ENCODE assay signal across 8 cellular contexts in genomic region chr17:28547623-28548416, GRCh38. TPM values are rescaled to one million over a fixed set of nuclear protein-coding genes. Genes with fewer than 3 reads are reported as not detected.
DNase-seq lines count a peak whose midpoint lies in the region; ATAC-seq and TF ChIP-seq lines count a peak whose summit lies in the region.

No MANE protein-coding gene starts in this region.

- intact Hi-C loops in Caco-2 (cut with micrococcal nuclease; ENCODE audit: unreplicated experiment), result loop anchor here (2.0 to 10.0 kb wide), 4 partner anchors 53 to 183 kb away; partner anchors contain the start of gene SEBOX
- intact Hi-C loops in activated CD4-positive, alpha-beta T cell treated with anti-CD3 and anti-CD28 coated beads, Interleukin-2, amount 10 ng/mL, durations not matched to agents 24 days and 14 days (cut with micrococcal nuclease), result loop anchor here (2.0 kb wide), 2 partner anchors 51 to 53 kb away; partner anchors contain the start of gene SPAG5
- intact Hi-C loops in dendritic cell treated with granulocyte-macrophage colony-stimulating factor and Interleukin-4, amounts not matched to agents 40 ng/mL and 50 ng/mL, for 4 days (cut with micrococcal nuclease), result loop anchor here (10.0 kb wide), 1 partner anchor 163 kb away; no protein-coding TSS in a partner anchor
- intact Hi-C loops in lower leg skin (cut with DNase I; ENCODE audit: low total_unique reads), result no loop called here

- WGBS in lower leg skin, 2 donors, result 75 to 78% methylated on average over 26 of the region's 26 CpGs

- ATAC-seq in GM19467 (IDR thresholded peaks at IDR 0.05; ENCODE audit: unreplicated experiment) (peak; percentile 30), GM21717 (IDR thresholded peaks at IDR 0.05; ENCODE audit: unreplicated experiment) (no peak)

- no peak overlapping the region for H3K4me3 Mint-ChIP-seq in Caco-2 (ENCODE audit: unreplicated experiment)
- peak overlapping the region; percentile 96 for H3K4me3 Mint-ChIP-seq in activated CD4-positive, alpha-beta T cell treated with anti-CD3 and anti-CD28 coated beads, Interleukin-2, amount 10 ng/mL, durations not matched to agents 24 days and 14 days
- H3K4me3 Mint-ChIP-seq in dendritic cell treated with granulocyte-macrophage colony-stimulating factor and Interleukin-4, amounts not matched to agents 40 ng/mL and 50 ng/mL, for 4 days, result peak overlapping the region; percentile 61

- H3K9me3 ChIP-seq in Caco-2, result no peaks in the 10 kb centered on the region

- H3K4me1 ChIP-seq in Caco-2, result peaks cover 20% of the 10 kb centered on the region

- CTCF ChIA-PET in Caco-2 (lab: Charles Lee), result interaction anchor here (1.1 to 1.5 kb wide), 2 partner anchors 23 to 65 kb away, joined by 3 to 6 read pairs; partner anchors contain the start of gene PIGS

- H3K9me3 Mint-ChIP-seq in Caco-2 (ENCODE audit: unreplicated experiment), result no peaks in the 10 kb centered on the region
- no peaks in the 10 kb centered on the region for H3K9me3 Mint-ChIP-seq in activated CD4-positive, alpha-beta T cell treated with anti-CD3 and anti-CD28 coated beads, Interleukin-2, amount 10 ng/mL, durations not matched to agents 24 days and 14 days
- no peaks in the 10 kb centered on the region for H3K9me3 Mint-ChIP-seq in dendritic cell treated with granulocyte-macrophage colony-stimulating factor and Interleukin-4, amounts not matched to agents 40 ng/mL and 50 ng/mL, for 4 days

- POLR2A ChIA-PET in Caco-2 (lab: Charles Lee), result no interaction called here

- H3K36me3 Mint-ChIP-seq in Caco-2 (ENCODE audit: insufficient read depth, unreplicated experiment), result peaks cover 16% of the 10 kb centered on the region
- peaks cover 15% of the 10 kb centered on the region for H3K36me3 Mint-ChIP-seq in activated CD4-positive, alpha-beta T cell treated with anti-CD3 and anti-CD28 coated beads, Interleukin-2, amount 10 ng/mL, durations not matched to agents 24 days and 14 days (ENCODE audit: low read depth)
- peaks cover 44% of the 10 kb centered on the region for H3K36me3 Mint-ChIP-seq in dendritic cell treated with granulocyte-macrophage colony-stimulating factor and Interleukin-4, amounts not matched to agents 40 ng/mL and 50 ng/mL, for 4 days (ENCODE audit: low read depth)

- no peak overlapping the region for H3K27ac Mint-ChIP-seq in Caco-2 (ENCODE audit: unreplicated experiment)
- H3K27ac Mint-ChIP-seq in activated CD4-positive, alpha-beta T cell treated with anti-CD3 and anti-CD28 coated beads, Interleukin-2, amount 10 ng/mL, durations not matched to agents 24 days and 14 days, result peak overlapping the region; percentile 94
- H3K27ac Mint-ChIP-seq in dendritic cell treated with granulocyte-macrophage colony-stimulating factor and Interleukin-4, amounts not matched to agents 40 ng/mL and 50 ng/mL, for 4 days, result peak overlapping the region; percentile 81

- no TSS peak for BruUV-seq in Caco-2 (replicated peaks; lab: Mats Ljungman, UMichigan)

- no peaks in the 10 kb centered on the region for H3K27me3 ChIP-seq in Caco-2 (replicated peaks; ENCODE audit: control insufficient read depth, insufficient read depth, low read length)

- peaks cover 21% of the 10 kb centered on the region for H3K4me1 Mint-ChIP-seq in Caco-2 (ENCODE audit: low read depth, unreplicated experiment)
- peaks cover 44% of the 10 kb centered on the region for H3K4me1 Mint-ChIP-seq in activated CD4-positive, alpha-beta T cell treated with anti-CD3 and anti-CD28 coated beads, Interleukin-2, amount 10 ng/mL, durations not matched to agents 24 days and 14 days
- H3K4me1 Mint-ChIP-seq in dendritic cell treated with granulocyte-macrophage colony-stimulating factor and Interleukin-4, amounts not matched to agents 40 ng/mL and 50 ng/mL, for 4 days (ENCODE audit: low read depth), result peaks cover 71% of the 10 kb centered on the region

- no peaks in the 10 kb centered on the region for H3K27me3 Mint-ChIP-seq in Caco-2 (ENCODE audit: insufficient read depth, unreplicated experiment)
- H3K27me3 Mint-ChIP-seq in activated CD4-positive, alpha-beta T cell treated with anti-CD3 and anti-CD28 coated beads, Interleukin-2, amount 10 ng/mL, durations not matched to agents 24 days and 14 days, result no peaks in the 10 kb centered on the region
- no peaks in the 10 kb centered on the region for H3K27me3 Mint-ChIP-seq in dendritic cell treated with granulocyte-macrophage colony-stimulating factor and Interleukin-4, amounts not matched to agents 40 ng/mL and 50 ng/mL, for 4 days

- no peaks in the 10 kb centered on the region; the same call in 1 of the 2 replicates for H3K36me3 ChIP-seq in Caco-2 (ENCODE audit: control insufficient read depth, insufficient read depth, low read length)

- H3K4me3 ChIP-seq in Caco-2 (ENCODE audit: low read depth, low read length) (no peak overlapping the region), lower leg skin (ENCODE audit: low read depth, poor library complexity, severe bottlenecking) (no peak overlapping the region)

- DNase-seq in Caco-2 (peak; percentile 73 to 81), NCI-H226 (peak; percentile 53), lower leg skin (ENCODE audit: low spot score in 2 of 2) (peak in 1 of 2 donors; percentile 47)
- peak; percentile 91 for DNase-seq in activated CD4-positive, alpha-beta T cell treated with anti-CD3 and anti-CD28 coated beads, Interleukin-2, amount 10 ng/mL, durations not matched to agents 24 days and 14 days
- DNase-seq in stimulated activated CD8-positive, alpha-beta memory T cell treated with anti-CD3 and anti-CD28 coated beads, Interleukin-12 subunit alpha, Interleukin-12 subunit beta, amount 100 ng/mL, for 4 hours (ENCODE audit: low read depth), result peak; percentile 10

- TF ChIP-seq POLR2A in lower leg skin (IDR thresholded peaks at IDR 0.05), result no peak

- TF ChIP-seq CTCF in Caco-2 (IDR thresholded peaks at IDR 0.05; ENCODE audit: insufficient read depth in 1 of 2, low read depth in 1 of 2, low read length in 1 of 2, severe bottlenecking in 1 of 2, unreplicated experiment in 1 of 2), result peak; percentile 75 to 91
- TF ChIP-seq CTCF in lower leg skin (IDR thresholded peaks at IDR 0.05), result peak in 2 of 3 donors; percentile 28 to 57

RNA-seq across cellular contexts. Expression of gene UNC119, which starts 4.6 kb away (rescaled TPM):
- total RNA-seq in Caco-2 (2022) (40.5 and 41.3 TPM in 2 replicates), lower leg skin (10 to 100 TPM; 41.2 to 41.6 (median 41.4) TPM)
- total RNA-seq in activated CD4-positive, alpha-beta T cell treated with anti-CD3 and anti-CD28 coated beads, Interleukin-2, amount 10 ng/mL, durations not matched to agents 24 days and 14 days, result 59.8 and 60.2 TPM in 2 replicates

RNA-seq across cellular contexts. Expression of gene PIGS, which starts 23.5 kb away (rescaled TPM):
- total RNA-seq in Caco-2 (2022) (78.2 and 99.6 TPM in 2 replicates), lower leg skin (10 to 100 TPM; 57.6 to 84.0 (median 75.1) TPM)
- 65.8 and 70.9 TPM in 2 replicates for total RNA-seq in activated CD4-positive, alpha-beta T cell treated with anti-CD3 and anti-CD28 coated beads, Interleukin-2, amount 10 ng/mL, durations not matched to agents 24 days and 14 days

RNA-seq across cellular contexts. Expression of gene ALDOC, which starts 28.9 kb away (rescaled TPM):
- total RNA-seq in Caco-2 (2022) (16.3 and 17.7 TPM in 2 replicates), lower leg skin (100 to 1,000 TPM; 109 to 186 (median 138) TPM)
- total RNA-seq in activated CD4-positive, alpha-beta T cell treated with anti-CD3 and anti-CD28 coated beads, Interleukin-2, amount 10 ng/mL, durations not matched to agents 24 days and 14 days, result 70.2 and 72.9 TPM in 2 replicates

RNA-seq across cellular contexts. Expression of gene FOXN1, which starts 41.7 kb away (rescaled TPM):
- total RNA-seq in Caco-2 (2022) (0.26 and 0.48 TPM in 2 replicates), lower leg skin (10 to 100 TPM; 28.9 to 65.0 (median 45.4) TPM)
- total RNA-seq in activated CD4-positive, alpha-beta T cell treated with anti-CD3 and anti-CD28 coated beads, Interleukin-2, amount 10 ng/mL, durations not matched to agents 24 days and 14 days, result not detected in 2 replicates

RNA-seq across cellular contexts. Expression of gene SPAG5, which starts 51.0 kb away (rescaled TPM):
- total RNA-seq in Caco-2 (2022) (113 TPM in 2 replicates), lower leg skin (10 to 100 TPM in 1 of 4 donors, 1 to 10 TPM in 3; 4.0 to 12.4 (median 7.7) TPM)
- total RNA-seq in activated CD4-positive, alpha-beta T cell treated with anti-CD3 and anti-CD28 coated beads, Interleukin-2, amount 10 ng/mL, durations not matched to agents 24 days and 14 days, result 89.6 and 91.3 TPM in 2 replicates
